ENCODE assay signal across 8 cellular contexts in genomic region chr2:85353876-85354285, GRCh38. TPM values are rescaled to one million over a fixed set of nuclear protein-coding genes. Genes with fewer than 3 reads are reported as not detected.
A peak's percentile ranks its signal among the peaks of the same experiment; 100 is the strongest.
DNase-seq lines count a peak whose midpoint lies in the region; ATAC-seq and TF ChIP-seq lines count a peak whose summit lies in the region.

No MANE protein-coding gene starts in this region.

- TF ChIP-seq CTCF in Loucy (conservative IDR thresholded peaks at IDR 0.05; ENCODE audit: low read length) (no peak), right atrium auricular region (IDR thresholded peaks at IDR 0.05) (no peak)

- H3K4me1 ChIP-seq in Loucy (ENCODE audit: insufficient read depth, low read length, poor library complexity, severe bottlenecking) (peaks cover 30% of the 10 kb centered on the region), adipocyte (ENCODE audit: control insufficient read depth, insufficient read depth, low read length) (peaks cover 63% of the 10 kb centered on the region), right atrium auricular region (peaks cover 0 to 26% of the 10 kb centered on the region in 2 donors)

- peaks cover 24% of the 10 kb centered on the region for H3K79me2 ChIP-seq in Loucy (ENCODE audit: insufficient read depth, low read length)

- H3K9ac ChIP-seq in Loucy (ENCODE audit: low read depth, low read length, poor library complexity, severe bottlenecking) (peak overlapping the region; percentile 85), adipocyte (ENCODE audit: low read length) (peak overlapping the region; percentile 99)

- DNase-seq in AG20443 (ENCODE audit: low spot score) = peak; percentile 45
- peak; percentile 56 for DNase-seq in adipocyte (ENCODE audit: low read depth)
- peak; percentile 76 for DNase-seq in right atrium auricular region (ENCODE audit: low spot score)
- peak; percentile 2 for DNase-seq in retina
- no peak for DNase-seq in NCI-H526 treated with DMSO at 0.1 percent for 48 hours (lab: John Stamatoyannopoulos, UW)
- no peak for DNase-seq in NCI-H1694 treated with DMSO at 0.1 percent for 48 hours (lab: John Stamatoyannopoulos, UW)

- H3K9me3 ChIP-seq in Loucy (ENCODE audit: insufficient read depth, low read depth, low read length) (no peaks in the 10 kb centered on the region), adipocyte (ENCODE audit: control insufficient read depth, low read length) (no peaks in the 10 kb centered on the region), right atrium auricular region (no peaks in the 10 kb centered on the region)

- peak overlapping the region; percentile 85 to 91 for H3K27ac ChIP-seq in right atrium auricular region

- H3F3A ChIP-seq in Loucy (ENCODE audit: low read depth) = no peaks in the 10 kb centered on the region

- peak; percentile 12 for ATAC-seq in GM19463 (IDR thresholded peaks at IDR 0.05; ENCODE audit: unreplicated experiment)

- H3K4me3 ChIP-seq in Loucy (ENCODE audit: low read length, poor library complexity, severe bottlenecking) (peak overlapping the region; percentile 85), adipocyte (ENCODE audit: low read length) (peak overlapping the region; percentile 96), right atrium auricular region (peak overlapping the region; percentile 69 to 74)

- H2AFZ ChIP-seq in Loucy (ENCODE audit: low read length) = peak overlapping the region; percentile 79

- H3K27me3 ChIP-seq in Loucy (ENCODE audit: insufficient read depth, low read length, poor library complexity, severe bottlenecking) = no peaks in the 10 kb centered on the region
- H3K27me3 ChIP-seq in adipocyte (replicated peaks; ENCODE audit: control insufficient read depth, insufficient read depth, low read length) = no peaks in the 10 kb centered on the region
- H3K27me3 ChIP-seq in right atrium auricular region = no peaks in the 10 kb centered on the region

- H3K36me3 ChIP-seq in Loucy (ENCODE audit: insufficient read depth, low read length) (no peaks in the 10 kb centered on the region), adipocyte (ENCODE audit: control insufficient read depth, insufficient read depth, low read length, severe bottlenecking) (peaks cover 40% of the 10 kb centered on the region), right atrium auricular region (peaks cover 34% of the 10 kb centered on the region)

- H3K9me2 ChIP-seq in Loucy (replicated peaks; ENCODE audit: low read depth, low read length) = no peaks in the 10 kb centered on the region

- H4K20me1 ChIP-seq in Loucy (ENCODE audit: insufficient read depth, low read length, poor library complexity, severe bottlenecking) = no peaks in the 10 kb centered on the region

- H3K4me2 ChIP-seq in Loucy (ENCODE audit: low read depth, low read length, poor library complexity, severe bottlenecking) = peak overlapping the region; percentile 100

RNA-seq across cellular contexts. Expression of gene RETSAT, which starts 0.4 kb away (rescaled TPM):
- total RNA-seq in right atrium auricular region = 10 to 100 TPM; 34.2 to 40.8 TPM

RNA-seq across cellular contexts. Expression of gene ELMOD3, which starts 0.7 kb away (rescaled TPM):
- 10 to 100 TPM in 1 of 2 donors, 1 to 10 TPM in 1; 8.4 to 11.1 TPM for total RNA-seq in right atrium auricular region

RNA-seq across cellular contexts. Expression of gene TGOLN2, which starts 26.1 kb away (rescaled TPM):
- 10 to 100 TPM; 89.3 to 99.5 TPM for total RNA-seq in right atrium auricular region

RNA-seq across cellular contexts. Expression of gene CAPG, which starts 56.3 kb away (rescaled TPM):
- total RNA-seq in right atrium auricular region = 10 to 100 TPM in 1 of 2 donors, 1 to 10 TPM in 1; 8.7 to 43.4 TPM

Comparison
In these comparisons a context has a peak if more than half of its experiments do, and no peak if none do; other contexts are left out.
1. DNase-seq: peak in AG20443 (single experiment), adipocyte (single experiment), right atrium auricular region (single experiment) and retina (single experiment); none in NCI-H526 treated with DMSO at 0.1 percent for 48 hours (single experiment) and NCI-H1694 treated with DMSO at 0.1 percent for 48 hours (single experiment).
2. Peak in every context shown above with its lines, with median percentiles within 50 percentile points of each other: H3K4me3 ChIP-seq.